Comparison of ENCODE assay signal across 19 cellular contexts in the genomic region with DNA sequence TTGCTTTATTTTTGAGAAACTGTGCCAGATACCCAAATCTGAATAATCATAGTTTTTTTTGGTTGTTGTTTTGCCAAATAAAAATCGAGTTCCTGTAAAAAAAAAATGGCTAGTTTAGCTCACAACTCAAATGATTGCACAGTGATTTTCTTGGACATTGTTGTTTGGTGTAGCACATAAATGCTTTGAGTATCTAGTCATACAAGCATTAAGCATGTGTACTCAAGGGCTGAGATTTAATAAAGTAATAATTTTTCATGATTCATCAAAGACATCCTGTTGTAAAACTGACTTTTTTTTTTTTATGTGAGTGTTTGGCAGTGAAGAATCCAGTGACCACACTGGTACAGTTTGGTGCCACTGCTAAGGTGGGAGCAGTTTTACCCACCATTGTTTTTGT.
"Had no signal": no experiment of that assay in that cellular context is flagged by ENCODE, and none has a peak within 500 bp of the region (broad histone marks: within the 10 kb centered on the region; RNA-seq: fewer than 3 reads in every experiment).

No MANE protein-coding gene starts in this region.

- H3K27me3 Mint-ChIP-seq: activated CD4-positive, alpha-beta T cell treated with anti-CD3 and anti-CD28 coated beads, Interleukin-2, amount 10 ng/mL, durations not matched to agents 7 days and 5 days; activated naive CD8-positive, alpha-beta T cell had no signal

- DNase-seq: activated CD4-positive, alpha-beta T cell treated with anti-CD3 and anti-CD28 coated beads, Interleukin-2, amount 10 ng/mL, durations not matched to agents 7 days and 5 days; activated CD4-positive, CD25-positive, alpha-beta regulatory T cell; activated CD8-positive, alpha-beta memory T cell treated with anti-CD3 and anti-CD28 coated beads, Interleukin-2, amount 50 U/mL, for 48 hours; activated gamma-delta T cell treated with Interleukin-2 at 50 U/mL for 16 hours; activated T-cell treated with anti-CD3 and anti-CD28 coated beads, Interleukin-2, amount 50 U/mL, for 72 hours; amygdala; body of pancreas; effector CD4-positive, alpha-beta T cell; left ventricle myocardium superior; mesenchymal stem cell; natural killer cell; stimulated activated CD4-positive, alpha-beta T cell treated with anti-CD3 and anti-CD28 coated beads, Interleukin-12 subunit alpha, Interleukin-12 subunit beta, amount 100 ng/mL, for 4 hours; stimulated activated CD4-positive, alpha-beta T cell treated with anti-CD3 and anti-CD28 coated beads, Interleukin-2, amount 100 ng/mL, for 24 hours; tibial artery; uterus had no signal

- H3K36me3 Mint-ChIP-seq: natural killer cell had no signal

- ATAC-seq: activated T-cell treated with anti-CD3 and anti-CD28 coated beads, Interleukin-2, amount 50 U/mL, for 72 hours; body of pancreas; left ventricle myocardium superior; natural killer cell had no signal

- H3K4me1 Mint-ChIP-seq: central memory CD8-positive, alpha-beta T cell had no signal

- H3K4me3 Mint-ChIP-seq: activated CD4-positive, alpha-beta T cell treated with anti-CD3 and anti-CD28 coated beads, Interleukin-2, amount 10 ng/mL, durations not matched to agents 7 days and 5 days; activated naive CD8-positive, alpha-beta T cell; activated T-cell treated with anti-CD3 and anti-CD28 coated beads, Interleukin-2, amount 50 U/mL, for 72 hours; central memory CD8-positive, alpha-beta T cell; natural killer cell; T-helper 2 cell treated with Interferon-gamma antibody and Interleukin-4, amounts not matched to agents 5 μg/mL and 100 μg/mL, for 36 hours had no signal

- H3K9me3 Mint-ChIP-seq: activated CD4-positive, alpha-beta T cell treated with anti-CD3 and anti-CD28 coated beads, Interleukin-2, amount 10 ng/mL, durations not matched to agents 7 days and 5 days; central memory CD8-positive, alpha-beta T cell; natural killer cell; T-helper 2 cell treated with Interferon-gamma antibody and Interleukin-4, amounts not matched to agents 5 μg/mL and 100 μg/mL, for 36 hours had no signal

- H3K27ac ChIP-seq: body of pancreas had no signal

- H3K9me3 ChIP-seq: body of pancreas, tibial artery, uterus had no signal

- H3K36me3 ChIP-seq: tibial artery, uterus had no signal

- H3K4me3 ChIP-seq: body of pancreas, coronary artery, tibial artery, uterus had no signal

- H3K27me3 ChIP-seq: body of pancreas, tibial artery, uterus had no signal

- H3K4me1 ChIP-seq: body of pancreas, uterus had no signal

- H3K27ac Mint-ChIP-seq: activated CD4-positive, alpha-beta T cell treated with anti-CD3 and anti-CD28 coated beads, Interleukin-2, amount 10 ng/mL, durations not matched to agents 7 days and 5 days; activated naive CD8-positive, alpha-beta T cell; activated T-cell treated with anti-CD3 and anti-CD28 coated beads, Interleukin-2, amount 50 U/mL, for 72 hours; natural killer cell; T-helper 2 cell treated with Interferon-gamma antibody and Interleukin-4, amounts not matched to agents 5 μg/mL and 100 μg/mL, for 36 hours had no signal
